Comparison of ENCODE assay signal across 32 cellular contexts in genomic region chr12:84455598-84455997, GRCh38.
"Had no signal": no experiment of that assay in that cellular context is flagged by ENCODE, and none has a peak within 500 bp of the region (broad histone marks: within the 10 kb centered on the region; RNA-seq: fewer than 3 reads in every experiment).

No MANE protein-coding gene starts in this region.

- ATAC-seq: activated CD8-positive, alpha-beta memory T cell treated with anti-CD3 and anti-CD28 coated beads, Interleukin-2, amount 10 ng/mL, durations not matched to agents 7 days and 5 days; Panc1 had no signal

- H3K36me3 ChIP-seq: ascending aorta, breast epithelium, MG63, SJCRH30, WERI-Rb-1 had no signal

- H3K4me3 ChIP-seq: ascending aorta, breast epithelium, MG63, SJCRH30 had no signal

- H3K4me1 ChIP-seq: ascending aorta, breast epithelium, SJCRH30 had no signal

- DNase-seq: activated CD4-positive, alpha-beta memory T cell treated with anti-CD3 and anti-CD28 coated beads, Interleukin-2, amount 10 ng/mL, durations not matched to agents 7 days and 5 days; activated CD4-positive, alpha-beta T cell treated with anti-CD3 and anti-CD28 coated beads for 1 hour; activated CD4-positive, alpha-beta T cell treated with anti-CD3 and anti-CD28 coated beads for 48 hours; activated CD4-positive, CD25-positive, alpha-beta regulatory T cell; activated CD8-positive, alpha-beta memory T cell treated with anti-CD3 and anti-CD28 coated beads for 24 hours; activated CD8-positive, alpha-beta memory T cell treated with anti-CD3 and anti-CD28 coated beads, Interleukin-2, amount 10 ng/mL, durations not matched to agents 7 days and 5 days; activated CD8-positive, alpha-beta memory T cell treated with anti-CD3 and anti-CD28 coated beads, Interleukin-2, amount 50 U/mL, for 48 hours; activated effector memory CD4-positive, alpha-beta T cell treated with Interleukin-2 at 50 U/mL for 16 hours; activated naive CD4-positive, alpha-beta T cell treated with anti-CD3 and anti-CD28 coated beads, Interleukin-2, amount 10 ng/mL, durations not matched to agents 7 days and 5 days; activated T-cell treated with anti-CD3 and anti-CD28 coated beads, Interleukin-2, amount 50 U/mL, for 48 hours; amygdala; caudate nucleus; cerebellar nuclear complex; Kasumi-1; MG63; MV-4-11; NCI-H1092; NCI-H1436 treated with DMSO at 0.1 percent for 48 hours; NCI-H1694 treated with DMSO at 0.1 percent for 48 hours; NCI-H2029; NCI-H345; NCI-H524 treated with DMSO at 0.1 percent for 48 hours; SHP77; SJCRH30; SW 1271; T-helper 1 cell; T-helper 2 cell; T-helper 9 cell; WERI-Rb-1 had no signal

- H3K27me3 ChIP-seq: ascending aorta, breast epithelium, MG63, SJCRH30 had no signal

- H3K27ac ChIP-seq: ascending aorta, breast epithelium, SJCRH30, WERI-Rb-1 had no signal

- H3K9me3 ChIP-seq: ascending aorta, breast epithelium, MG63, SJCRH30 had no signal
